ENCODE assay signal across 14 cellular contexts in genomic region chr4:39502034-39502658, GRCh38. TPM values are rescaled to one million over a fixed set of nuclear protein-coding genes. Genes with fewer than 3 reads are reported as not detected.
DNase-seq lines count a peak whose midpoint lies in the region; ATAC-seq and TF ChIP-seq lines count a peak whose summit lies in the region.
"Had no signal": no experiment of that assay in that cellular context is flagged by ENCODE, and none has a peak within 500 bp of the region (broad histone marks: within the 10 kb centered on the region; RNA-seq: fewer than 3 reads in every experiment).

No MANE protein-coding gene starts in this region.

- DNase-seq in EH (ENCODE audit: low read depth) (peak; percentile 91), SK-N-SH (no peak), fibroblast of gingiva (ENCODE audit: low read depth) (peak; percentile 73), progenitor cell of endocrine pancreas (ENCODE audit: low spot score, unreplicated experiment) (no peak), NCI-H2227 (lab: John Stamatoyannopoulos, UW; ENCODE audit: unreplicated experiment) (no peak), caudate nucleus (lab: John Stamatoyannopoulos, UW) (no peak), AML-193 (lab: John Stamatoyannopoulos, UW) (no peak)
- DNase-seq: NCI-H1105 treated with DMSO at 0.1 percent for 48 hours; NCI-H748 treated with DMSO at 0.1 percent for 48 hours; stimulated activated CD4-positive, alpha-beta T cell treated with anti-CD3 and anti-CD28 coated beads, Interleukin-12 subunit alpha, Interleukin-12 subunit beta, amount 100 ng/mL, for 4 hours; stimulated activated CD8-positive, alpha-beta memory T cell treated with anti-CD3 and anti-CD28 coated beads, Interleukin-4, amount 100 ng/mL, for 48 hours had no signal

- H3K36me3 ChIP-seq in SK-N-SH (replicated peaks in 1 of 2; ENCODE audit: control insufficient read depth in 1 of 2, insufficient read depth in 2 of 2, low read length in 1 of 2) = peaks cover 59 to 86% of the 10 kb centered on the region in 2 experiments

- no peaks in the 10 kb centered on the region for H3K27me3 Mint-ChIP-seq in progenitor cell of endocrine pancreas

- peak in 1 of 2 experiments; percentile 34; a peak in 1 of 4 replicates for TF ChIP-seq EP300 in SK-N-SH (IDR thresholded peaks at IDR 0.05; ENCODE audit: borderline replicate concordance in 1 of 2, low read depth in 1 of 2, low read length in 1 of 2)

- no peaks in the 10 kb centered on the region; the same call in 1 of the 2 replicates for H4K20me1 ChIP-seq in SK-N-SH (ENCODE audit: insufficient read depth)

- no peaks in the 10 kb centered on the region for H3K9me3 ChIP-seq in SK-N-SH

- peak overlapping the region; percentile 82 for H3K27ac Mint-ChIP-seq in progenitor cell of endocrine pancreas
- H3K27ac Mint-ChIP-seq: activated T-helper 2 cell treated with anti-CD3 and anti-CD28 coated beads, Interferon-gamma antibody, Interleukin-2, Interleukin-4, amounts not matched to agents 10 μg/mL and 5 μg/mL and 100 μg/mL, durations not matched to agents 14 hours and 24 hours and 36 hours had no signal

- CTCF ChIA-PET in SK-N-SH (lab: Yijun Ruan, JAX) = no interaction called here

- no peak for TF ChIP-seq RAD21 in SK-N-SH (IDR thresholded peaks at IDR 0.05; ENCODE audit: low read length)

- POLR2A ChIA-PET in SK-N-SH (lab: Yijun Ruan, JAX) = no interaction called here

- peak overlapping the region; percentile 56; the same call in 1 of the 2 replicates for H3K9ac ChIP-seq in SK-N-SH

- no peak overlapping the region for H2AFZ ChIP-seq in SK-N-SH (ENCODE audit: low read depth)

- H3K36me3 Mint-ChIP-seq in progenitor cell of endocrine pancreas (ENCODE audit: insufficient read depth) = peaks cover 50% of the 10 kb centered on the region

- H3K27me3 ChIP-seq in SK-N-SH (ENCODE audit: insufficient read depth) = no peaks in the 10 kb centered on the region

- H3K27ac ChIP-seq in SK-N-SH (ENCODE audit: low read depth in 2 of 2, low read length in 1 of 2) (peak overlapping the region in 1 of 2 experiments; percentile 96; a peak in 2 of 4 replicates), caudate nucleus (ENCODE audit: low read depth, low read length) (no peak overlapping the region)

- H3K9me2 ChIP-seq in SK-N-SH = no peaks in the 10 kb centered on the region

- TF ChIP-seq CTCF in SK-N-SH (IDR thresholded peaks at IDR 0.05) (no peak), progenitor cell of endocrine pancreas (IDR thresholded peaks at IDR 0.05; ENCODE audit: unreplicated experiment) (no peak)

- peaks cover 1% of the 10 kb centered on the region for H3K4me1 Mint-ChIP-seq in progenitor cell of endocrine pancreas (ENCODE audit: low read depth)

- no peak overlapping the region for H3K4me3 ChIP-seq in SK-N-SH (ENCODE audit: low read depth in 2 of 2, low read length in 1 of 2)

- peaks cover 0 to 22% of the 10 kb centered on the region in 2 experiments; a peak in 2 of 4 replicates for H3K4me1 ChIP-seq in SK-N-SH (ENCODE audit: control insufficient read depth in 1 of 2, insufficient read depth in 2 of 2, low read depth in 1 of 2, low read length in 1 of 2)

- peak overlapping the region; percentile 55; the same call in 1 of the 2 replicates for H3K4me2 ChIP-seq in SK-N-SH

- ATAC-seq in HG03354 (IDR thresholded peaks at IDR 0.05; ENCODE audit: poor library complexity, severe bottlenecking, unreplicated experiment) = no peak
- ATAC-seq: activated CD4-positive, CD25-positive, alpha-beta regulatory T cell treated with anti-CD3 and anti-CD28 coated beads, Interleukin-2, amount 50 U/mL, for 24 hours had no signal

- no peaks in the 10 kb centered on the region for H3K9me3 Mint-ChIP-seq in progenitor cell of endocrine pancreas (ENCODE audit: low read depth)
- H3K9me3 Mint-ChIP-seq: activated T-helper 2 cell treated with anti-CD3 and anti-CD28 coated beads, Interferon-gamma antibody, Interleukin-2, Interleukin-4, amounts not matched to agents 10 μg/mL and 5 μg/mL and 100 μg/mL, durations not matched to agents 14 hours and 24 hours and 36 hours had no signal

- H3K4me3 Mint-ChIP-seq in progenitor cell of endocrine pancreas (ENCODE audit: low read depth) = no peak overlapping the region

- H3K79me2 ChIP-seq in SK-N-SH (ENCODE audit: insufficient read depth) = peaks cover 22% of the 10 kb centered on the region; the same call in 1 of the 2 replicates

- peaks cover 61% of the 10 kb centered on the region for H3F3A ChIP-seq in SK-N-SH (replicated peaks; ENCODE audit: insufficient read depth)

TF ChIP-seq in SK-N-SH, 30 proteins besides CTCF, POLR2A, EP300 and RAD21:
- TF ChIP-seq, protein P1, sequence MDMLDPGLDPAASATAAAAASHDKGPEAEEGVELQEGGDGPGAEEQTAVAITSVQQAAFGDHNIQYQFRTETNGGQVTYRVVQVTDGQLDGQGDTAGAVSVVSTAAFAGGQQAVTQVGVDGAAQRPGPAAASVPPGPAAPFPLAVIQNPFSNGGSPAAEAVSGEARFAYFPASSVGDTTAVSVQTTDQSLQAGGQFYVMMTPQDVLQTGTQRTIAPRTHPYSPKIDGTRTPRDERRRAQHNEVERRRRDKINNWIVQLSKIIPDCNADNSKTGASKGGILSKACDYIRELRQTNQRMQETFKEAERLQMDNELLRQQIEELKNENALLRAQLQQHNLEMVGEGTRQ (IDR thresholded peaks at IDR 0.05; ENCODE audit: borderline replicate concordance, low read depth, low read length) = no peak
- TF ChIP-seq TEAD4 (IDR thresholded peaks at IDR 0.05; ENCODE audit: borderline replicate concordance, insufficient read depth) = peak; percentile 41; the same call in 1 of the 2 replicates
- no peak for TF ChIP-seq YY1 (IDR thresholded peaks at IDR 0.05; ENCODE audit: low read depth)
- no peak for TF ChIP-seq FOXJ3 (CRISPR knock-in tag; IDR thresholded peaks at IDR 0.05)
- TF ChIP-seq FOSL2 (IDR thresholded peaks at IDR 0.05; ENCODE audit: borderline replicate concordance, low read depth) = peak; percentile 74
- TF ChIP-seq TCF12 (IDR thresholded peaks at IDR 0.05) = peak; percentile 58; the same call in 1 of the 2 replicates
- no peak for TF ChIP-seq REST (IDR thresholded peaks at IDR 0.05; ENCODE audit: low read depth, low read length)
- TF ChIP-seq SMC3 (IDR thresholded peaks at IDR 0.05; ENCODE audit: low read depth, low read length) = no peak
- TF ChIP-seq RXRA (IDR thresholded peaks at IDR 0.05; ENCODE audit: borderline replicate concordance, low read depth) = peak; percentile 75; the same call in 1 of the 2 replicates
- TF ChIP-seq, protein P2, sequence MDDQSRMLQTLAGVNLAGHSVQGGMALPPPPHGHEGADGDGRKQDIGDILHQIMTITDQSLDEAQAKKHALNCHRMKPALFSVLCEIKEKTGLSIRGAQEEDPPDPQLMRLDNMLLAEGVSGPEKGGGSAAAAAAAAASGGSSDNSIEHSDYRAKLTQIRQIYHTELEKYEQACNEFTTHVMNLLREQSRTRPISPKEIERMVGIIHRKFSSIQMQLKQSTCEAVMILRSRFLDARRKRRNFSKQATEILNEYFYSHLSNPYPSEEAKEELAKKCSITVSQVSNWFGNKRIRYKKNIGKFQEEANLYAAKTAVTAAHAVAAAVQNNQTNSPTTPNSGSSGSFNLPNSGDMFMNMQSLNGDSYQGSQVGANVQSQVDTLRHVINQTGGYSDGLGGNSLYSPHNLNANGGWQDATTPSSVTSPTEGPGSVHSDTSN (IDR thresholded peaks at IDR 0.05) = 0 out of 2 replicates have a peak, but pooled peaks have one; percentile 23
- TF ChIP-seq FOXM1 (IDR thresholded peaks at IDR 0.05; ENCODE audit: low read depth) = peak; percentile 35; the same call in 1 of the 2 replicates
- TF ChIP-seq JUND (IDR thresholded peaks at IDR 0.05) = peak; percentile 61

RNA-seq across cellular contexts. Expression of gene UGDH, which starts 25.1 kb away (rescaled TPM):
- polyA plus RNA-seq in SK-N-SH (2012; rRNA removed) = 41.4 and 41.6 TPM in 2 replicates
- 54.0 and 60.7 TPM in 2 replicates for polyA plus RNA-seq in SK-N-SH (2012; cell fraction: cytosol; rRNA removed)
- 12.4 and 22.4 TPM in 2 replicates for polyA plus RNA-seq in SK-N-SH (2012; cell fraction: nucleus; rRNA removed)
- total RNA-seq in progenitor cell of endocrine pancreas = 518 and 607 TPM in 2 replicates

RNA-seq across cellular contexts. Expression of gene LIAS, which starts 43.3 kb away (rescaled TPM):
- polyA plus RNA-seq in SK-N-SH (2012; rRNA removed) = 9.2 and 10.8 TPM in 2 replicates
- 11.1 and 13.0 TPM in 2 replicates for polyA plus RNA-seq in SK-N-SH (2012; cell fraction: cytosol; rRNA removed)
- 8.3 and 11.8 TPM in 2 replicates for polyA plus RNA-seq in SK-N-SH (2012; cell fraction: nucleus; rRNA removed)
- 17.0 and 18.4 TPM in 2 replicates for total RNA-seq in progenitor cell of endocrine pancreas

RNA-seq across cellular contexts. Expression of gene RPL9, which starts 43.4 kb away (rescaled TPM):
- 1,564 and 2,425 TPM in 2 replicates for polyA plus RNA-seq in SK-N-SH (2012; rRNA removed)
- polyA plus RNA-seq in SK-N-SH (2012; cell fraction: cytosol; rRNA removed) = 2,841 and 2,925 TPM in 2 replicates
- polyA plus RNA-seq in SK-N-SH (2012; cell fraction: nucleus; rRNA removed) = 199 and 396 TPM in 2 replicates
- 1,349 and 1,450 TPM in 2 replicates for total RNA-seq in progenitor cell of endocrine pancreas

Comparison
In these comparisons a context has a peak if more than half of its experiments do, and no peak if none do; other contexts are left out.
1. DNase-seq: peak in EH (single experiment) and fibroblast of gingiva (single experiment); none in SK-N-SH (single experiment), progenitor cell of endocrine pancreas (single experiment), NCI-H2227 (single experiment), caudate nucleus (0 of 61) and AML-193 (0 of 2).